ENCODE assay signal across 8 cellular contexts in the genomic region with DNA sequence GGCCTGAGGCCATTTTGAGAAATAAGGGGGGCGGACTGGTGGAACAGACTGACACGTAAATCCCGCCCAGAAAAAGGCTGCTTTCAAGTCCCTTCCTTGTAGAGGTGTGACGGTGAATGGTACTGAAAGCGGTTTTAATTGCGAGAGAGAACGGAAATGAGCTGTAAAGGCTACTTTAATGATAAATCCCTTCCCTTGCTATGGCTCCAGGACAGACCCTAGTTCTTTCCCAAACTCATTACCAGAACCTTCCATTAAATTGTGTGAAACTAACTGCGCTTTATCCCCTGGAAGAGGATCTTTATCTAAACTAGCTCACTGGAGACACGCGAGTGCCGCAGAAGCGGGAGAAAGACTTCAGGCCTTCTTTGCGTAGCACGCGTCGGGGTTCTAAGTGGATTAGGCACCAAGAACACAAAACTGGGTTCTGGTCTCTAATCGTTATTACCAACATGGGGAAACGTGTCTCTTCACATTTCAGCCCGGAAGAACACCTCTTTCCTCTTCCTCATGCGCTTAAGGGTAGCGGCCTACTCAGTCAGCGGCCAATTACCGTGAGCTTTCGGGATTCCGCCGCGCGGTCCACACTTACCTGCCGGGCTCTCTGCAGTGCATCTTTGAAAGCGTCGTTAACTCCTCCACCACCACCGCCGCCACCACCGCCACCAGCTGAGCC. TPM values are rescaled to one million over a fixed set of nuclear protein-coding genes. Genes with fewer than 3 reads are reported as not detected.
A peak's percentile ranks its signal among the peaks of the same experiment; 100 is the strongest.
DNase-seq lines count a peak whose midpoint lies in the region; ATAC-seq, FAIRE-seq and TF ChIP-seq lines count a peak whose summit lies in the region.

No MANE protein-coding gene starts in this region.

- peaks cover 2 to 4% of the 10 kb centered on the region in 2 experiments; a peak in 3 of 5 replicates for H3K36me3 ChIP-seq in HepG2 (replicated peaks in 1 of 2; ENCODE audit: control insufficient read depth in 1 of 2, insufficient read depth in 2 of 2, low read length in 2 of 2)

- no peak for TF ChIP-seq CTCF in AG09319 (IDR thresholded peaks at IDR 0.05; ENCODE audit: low read depth, low read length)
- no peak for TF ChIP-seq CTCF in HepG2 (CRISPR knock-in tag; IDR thresholded peaks at IDR 0.05)

- POLR2A ChIA-PET in HepG2 (lab: Yijun Ruan, JAX) = interaction anchor here (0.7 to 5.3 kb wide), 20 partner anchors 8 to 295 kb away, joined by 3 to 161 read pairs (median 4); a partner anchor contains a TSS

- peak overlapping the region; percentile 90 for H3K4me2 ChIP-seq in HepG2 (ENCODE audit: low read depth, low read length)

- no peak for TF ChIP-seq EP300 in HepG2 (IDR thresholded peaks at IDR 0.05; ENCODE audit: low read depth in 2 of 2, low read length in 2 of 2)
- TF ChIP-seq EP300 in HepG2 (CRISPR knock-in tag; IDR thresholded peaks at IDR 0.05; ENCODE audit: borderline replicate concordance) = no peak

- intact Hi-C loops in HepG2 (cut with micrococcal nuclease; ENCODE audit: unreplicated experiment) = no loop called here

- CTCF ChIA-PET in HepG2 (lab: Yijun Ruan, JAX; ENCODE audit: low intra/inter-chr PET ratio, low total read pairs) = no interaction called here

- peaks cover 57% of the 10 kb centered on the region for H3K4me1 ChIP-seq in HepG2 (ENCODE audit: insufficient read depth, low read length)

- H3K9me3 ChIP-seq in HepG2 (ENCODE audit: low read length) = no peaks in the 10 kb centered on the region

- H3K79me2 ChIP-seq in HepG2 (ENCODE audit: insufficient read depth, low read length) = peaks cover 80% of the 10 kb centered on the region

- peaks cover 47% of the 10 kb centered on the region for H4K20me1 ChIP-seq in HepG2 (ENCODE audit: insufficient read depth, low read length)

- TSS peak; percentile 72 for BruUV-seq in HepG2 (replicated peaks; lab: Mats Ljungman, UMichigan)

- H3K4me3 ChIP-seq in HepG2 (replicated peaks in 1 of 3; ENCODE audit: insufficient read depth in 1 of 3, low read depth in 2 of 3, low read length in 3 of 3) = peak overlapping the region; percentile 79 to 100 (median 90)

- no peak for FAIRE-seq in HepG2 (lab: Jason Lieb, UNC)

- TF ChIP-seq RAD21 in HepG2 (CRISPR knock-in tag; IDR thresholded peaks at IDR 0.05) = no peak

- H3K27ac ChIP-seq in HepG2 (ENCODE audit: extremely low read length, insufficient read depth, low read length) = peak overlapping the region; percentile 99

- peak overlapping the region; percentile 100 for H3K9ac ChIP-seq in HepG2 (ENCODE audit: insufficient read depth, low read depth, low read length)

- in situ Hi-C loops in HepG2 (cut with HindIII; ENCODE audit: extremely low pct_ligation_motif_present, low pct_unique_long_range_greater_than_20kb) = loop anchor here (10.0 kb wide), 1 partner anchor 136 kb away; no protein-coding TSS in a partner anchor

- H3K27me3 ChIP-seq in HepG2 (ENCODE audit: control insufficient read depth in 1 of 2, insufficient read depth in 2 of 2, low read length in 2 of 2) = no peaks in the 10 kb centered on the region; a peak in 1 of 5 replicates

- DNase-seq in AG09319 (ENCODE audit: extremely low read depth, low read depth) (peak; percentile 93), NCI-H226 (peak; percentile 82), cerebellum (ENCODE audit: low spot score) (peak; percentile 42), HepG2 (ENCODE audit: low spot score) (peak; percentile 92)
- peak; percentile 74 for DNase-seq in activated CD4-positive, CD25-positive, alpha-beta regulatory T cell treated with anti-CD3 and anti-CD28 coated beads, Interleukin-2, amount 50 U/mL, for 16 hours (ENCODE audit: low read depth, low spot score)
- DNase-seq in stimulated activated CD4-positive, alpha-beta T cell treated with anti-CD3 and anti-CD28 coated beads, Interleukin-4, amount 100 ng/mL, for 1 hour = peak; percentile 54

- TF ChIP-seq POLR2A in HepG2 (IDR thresholded peaks at IDR 0.05; ENCODE audit: insufficient read depth in 1 of 2, low read depth in 2 of 2, low read length in 2 of 2) = peak; percentile 37 to 85; a peak in 2 of 4 replicates

- ATAC-seq in GM19035 (IDR thresholded peaks at IDR 0.05; ENCODE audit: unreplicated experiment) = peak; percentile 59
- ATAC-seq in HG03196 (IDR thresholded peaks at IDR 0.05; ENCODE audit: unreplicated experiment) = peak; percentile 77
- peak; percentile 79 for ATAC-seq in HepG2

- 1% methylated on average over 31 of the region's 34 CpGs for WGBS in HepG2 (ENCODE audit: low lambda C conversion rate)

- no peak overlapping the region for H2AFZ ChIP-seq in HepG2 (ENCODE audit: low read length)

TF ChIP-seq in HepG2, 621 proteins besides CTCF, POLR2A, EP300 and RAD21 (continues in another document):
- no peak for TF ChIP-seq NBN (conservative IDR thresholded peaks at IDR 0.05)
- TF ChIP-seq POGZ (CRISPR knock-in tag; IDR thresholded peaks at IDR 0.05) = no peak
- 0 out of 2 replicates have a peak, but pooled peaks have one; percentile 2 for TF ChIP-seq PHF21A (CRISPR knock-in tag; IDR thresholded peaks at IDR 0.05)
- TF ChIP-seq ZNF670 (CRISPR knock-in tag; IDR thresholded peaks at IDR 0.05; ENCODE audit: borderline replicate concordance) = no peak
- TF ChIP-seq, protein P1, sequence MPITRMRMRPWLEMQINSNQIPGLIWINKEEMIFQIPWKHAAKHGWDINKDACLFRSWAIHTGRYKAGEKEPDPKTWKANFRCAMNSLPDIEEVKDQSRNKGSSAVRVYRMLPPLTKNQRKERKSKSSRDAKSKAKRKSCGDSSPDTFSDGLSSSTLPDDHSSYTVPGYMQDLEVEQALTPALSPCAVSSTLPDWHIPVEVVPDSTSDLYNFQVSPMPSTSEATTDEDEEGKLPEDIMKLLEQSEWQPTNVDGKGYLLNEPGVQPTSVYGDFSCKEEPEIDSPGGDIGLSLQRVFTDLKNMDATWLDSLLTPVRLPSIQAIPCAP (CRISPR knock-in tag; IDR thresholded peaks at IDR 0.05; ENCODE audit: low read depth) = no peak
- TF ChIP-seq MLLT10 (CRISPR knock-in tag; IDR thresholded peaks at IDR 0.05) = 0 out of 2 replicates have a peak, but pooled peaks have one; percentile 41
- peak; percentile 81 for TF ChIP-seq YY1 (IDR thresholded peaks at IDR 0.05; ENCODE audit: insufficient read depth, insufficient replicate concordance, low read depth, low read length)
- no peak for TF ChIP-seq MATR3 (CRISPR knock-in tag; IDR thresholded peaks at IDR 0.05)
- TF ChIP-seq ZNF746 (CRISPR knock-in tag; IDR thresholded peaks at IDR 0.05) = no peak
- no peak for TF ChIP-seq CBX5 (CRISPR knock-in tag; IDR thresholded peaks at IDR 0.05; ENCODE audit: borderline replicate concordance)
- TF ChIP-seq ZNF430 (CRISPR knock-in tag; IDR thresholded peaks at IDR 0.05) = no peak
- TF ChIP-seq ZNF790 (CRISPR knock-in tag; IDR thresholded peaks at IDR 0.05; ENCODE audit: borderline replicate concordance) = no peak; the same call in 1 of the 2 replicates
- no peak for TF ChIP-seq RFX3 (CRISPR knock-in tag; IDR thresholded peaks at IDR 0.05)

RNA-seq across cellular contexts. Expression of a gene that starts 0.4 kb away (rescaled TPM):
- total RNA-seq in cerebellum (395 TPM), HepG2 (2016; rRNA removed; fragmentation: Illumina TruSeq; extraction: Trizol) (166 and 192 TPM in 2 replicates)
- 14.8 and 18.6 TPM in 2 replicates for total RNA-seq in HepG2 (2016; cell fraction: cytosol; rRNA removed; fragmentation: Illumina TruSeq; extraction: Trizol; ENCODE audit: low read depth)
- 164 and 178 TPM in 2 replicates for total RNA-seq in HepG2 (2016; cell fraction: insoluble cytoplasmic fraction; rRNA removed; fragmentation: Illumina TruSeq; extraction: Trizol)
- total RNA-seq in HepG2 (2016; cell fraction: membrane; rRNA removed; fragmentation: Illumina TruSeq; extraction: Trizol) = 33.3 and 42.9 TPM in 2 replicates
- 243 and 259 TPM in 2 replicates for total RNA-seq in HepG2 (2016; cell fraction: nucleus; rRNA removed; fragmentation: Illumina TruSeq; extraction: Trizol)
- polyA plus RNA-seq in HepG2 (2011; rRNA removed) = 97.5 and 98.1 TPM in 2 replicates
- 50.6 and 52.7 TPM in 2 replicates for polyA plus RNA-seq in HepG2 (2011; cell fraction: cytosol; rRNA removed)
- 159 and 189 TPM in 2 replicates for polyA plus RNA-seq in HepG2 (2011; cell fraction: nucleus; rRNA removed)
- 106 and 122 TPM in 2 replicates for polyA plus RNA-seq in HepG2 (2012)
- polyA plus RNA-seq in HepG2 (2016; cell fraction: cytosol; fragmentation: Illumina TruSeq; extraction: Trizol; ENCODE audit: low read depth) = 6.8 and 8.4 TPM in 2 replicates
- 165 and 171 TPM in 2 replicates for polyA plus RNA-seq in HepG2 (2016; cell fraction: insoluble cytoplasmic fraction; fragmentation: Illumina TruSeq; extraction: Trizol; ENCODE audit: low read depth)
- 18.5 and 22.5 TPM in 2 replicates for polyA plus RNA-seq in HepG2 (2016; cell fraction: membrane; fragmentation: Illumina TruSeq; extraction: Trizol; ENCODE audit: low read depth)
- polyA plus RNA-seq in HepG2 (2016; cell fraction: nucleus; fragmentation: Illumina TruSeq; extraction: Trizol; ENCODE audit: insufficient read depth, low read depth) = 212 and 220 TPM in 2 replicates
- 143 and 421 TPM in 2 replicates for polyA minus RNA-seq in HepG2 (2011; rRNA and poly(A)+ RNA removed; ENCODE audit: low replicate concordance)
- polyA minus RNA-seq in HepG2 (2011; cell fraction: cytosol; rRNA and poly(A)+ RNA removed) = 53.6 and 56.2 TPM in 2 replicates
- polyA minus RNA-seq in HepG2 (2011; cell fraction: nucleus; rRNA and poly(A)+ RNA removed) = 426 and 458 TPM in 2 replicates

RNA-seq across cellular contexts. Expression of a gene that starts 26.3 kb away (rescaled TPM):
- total RNA-seq in cerebellum = 39.1 TPM
- 18.6 and 25.7 TPM in 2 replicates for total RNA-seq in HepG2 (2016; rRNA removed; fragmentation: Illumina TruSeq; extraction: Trizol)
- total RNA-seq in HepG2 (2016; cell fraction: cytosol; rRNA removed; fragmentation: Illumina TruSeq; extraction: Trizol; ENCODE audit: low read depth) = 2.7 and 3.0 TPM in 2 replicates
- 16.9 and 25.9 TPM in 2 replicates for total RNA-seq in HepG2 (2016; cell fraction: insoluble cytoplasmic fraction; rRNA removed; fragmentation: Illumina TruSeq; extraction: Trizol)
- total RNA-seq in HepG2 (2016; cell fraction: membrane; rRNA removed; fragmentation: Illumina TruSeq; extraction: Trizol) = 5.7 and 9.7 TPM in 2 replicates
- 14.1 and 15.4 TPM in 2 replicates for total RNA-seq in HepG2 (2016; cell fraction: nucleus; rRNA removed; fragmentation: Illumina TruSeq; extraction: Trizol)
- 3.0 and 4.4 TPM in 2 replicates for polyA plus RNA-seq in HepG2 (2011; rRNA removed)
- polyA plus RNA-seq in HepG2 (2011; cell fraction: cytosol; rRNA removed) = 2.3 and 2.8 TPM in 2 replicates
- polyA plus RNA-seq in HepG2 (2011; cell fraction: nucleus; rRNA removed) = 4.2 and 4.7 TPM in 2 replicates
- 9.3 and 9.6 TPM in 2 replicates for polyA plus RNA-seq in HepG2 (2012)
- 0.76 and 1.0 TPM in 2 replicates for polyA plus RNA-seq in HepG2 (2016; cell fraction: cytosol; fragmentation: Illumina TruSeq; extraction: Trizol; ENCODE audit: low read depth)
- 17.4 and 17.8 TPM in 2 replicates for polyA plus RNA-seq in HepG2 (2016; cell fraction: insoluble cytoplasmic fraction; fragmentation: Illumina TruSeq; extraction: Trizol; ENCODE audit: low read depth)
- polyA plus RNA-seq in HepG2 (2016; cell fraction: membrane; fragmentation: Illumina TruSeq; extraction: Trizol; ENCODE audit: low read depth) = 2.1 and 2.3 TPM in 2 replicates
- polyA plus RNA-seq in HepG2 (2016; cell fraction: nucleus; fragmentation: Illumina TruSeq; extraction: Trizol; ENCODE audit: insufficient read depth, low read depth) = 14.1 and 15.4 TPM in 2 replicates
- polyA minus RNA-seq in HepG2 (2011; rRNA and poly(A)+ RNA removed; ENCODE audit: low replicate concordance) = 3.2 and 9.2 TPM in 2 replicates
- 5.0 and 5.2 TPM in 2 replicates for polyA minus RNA-seq in HepG2 (2011; cell fraction: cytosol; rRNA and poly(A)+ RNA removed)
- 15.8 and 16.3 TPM in 2 replicates for polyA minus RNA-seq in HepG2 (2011; cell fraction: nucleus; rRNA and poly(A)+ RNA removed)

Comparison
In these comparisons a context has a peak if more than half of its experiments do, and no peak if none do; other contexts are left out.
1. Peak in every context shown above with its lines: DNase-seq, ATAC-seq, H3K4me3 ChIP-seq and H3K27ac ChIP-seq.
2. DNase-seq: peak in every context shown above with its lines; median percentile 93 in AG09319; 92 in HepG2; 82 in NCI-H226; 74 in activated CD4-positive, CD25-positive, alpha-beta regulatory T cell treated with anti-CD3 and anti-CD28 coated beads, Interleukin-2, amount 50 U/mL, for 16 hours; 54 in stimulated activated CD4-positive, alpha-beta T cell treated with anti-CD3 and anti-CD28 coated beads, Interleukin-4, amount 100 ng/mL, for 1 hour; 42 in cerebellum.